Comparison of ENCODE assay signal across 1 cellular context in genomic region chr19:7729211-7729610, GRCh38.
TF ChIP-seq lines count a peak whose summit lies in the region.

No MANE protein-coding gene starts in this region.

TF ChIP-seq in H1, 55 proteins besides CTCF, POLR2A, EP300 and RAD21:
- TF ChIP-seq EGR1 (IDR thresholded peaks at IDR 0.05; ENCODE audit: borderline replicate concordance, low read depth, low read length) (no peak), HDAC6 (IDR thresholded peaks at IDR 0.05; ENCODE audit: low read depth, low read length) (no peak), KDM5A (IDR thresholded peaks at IDR 0.05; ENCODE audit: low read length) (no peak), RBBP5 (IDR thresholded peaks at IDR 0.05; ENCODE audit: borderline replicate concordance, low read depth, low read length) (no peak), JUN (IDR thresholded peaks at IDR 0.05; ENCODE audit: low read depth, low read length) (no peak), E2F6 (IDR thresholded peaks at IDR 0.05) (no peak), RXRA (IDR thresholded peaks at IDR 0.05; ENCODE audit: insufficient read depth, low read depth, low read length) (no peak), POLR2AphosphoS5 (IDR thresholded peaks at IDR 0.05; ENCODE audit: low read depth, low read length) (no peak), SP1 (IDR thresholded peaks at IDR 0.05; ENCODE audit: low read depth, low read length) (no peak), CHD2 (IDR thresholded peaks at IDR 0.05; ENCODE audit: low read length) (no peak), SRF (IDR thresholded peaks at IDR 0.05; ENCODE audit: low read depth, low read length) (no peak), TEAD4 (IDR thresholded peaks at IDR 0.05; ENCODE audit: low read depth, low read length) (no peak), HDAC2 (IDR thresholded peaks at IDR 0.05; ENCODE audit: borderline replicate concordance in 1 of 2, low read depth in 2 of 2, low read length in 2 of 2) (no peak), FOSL1 (IDR thresholded peaks at IDR 0.05; ENCODE audit: insufficient read depth, low read depth, low read length) (no peak), BRCA1 (IDR thresholded peaks at IDR 0.05; ENCODE audit: low read depth, low read length) (no peak), ZNF274 (IDR thresholded peaks at IDR 0.05; ENCODE audit: borderline replicate concordance, extremely low read depth, low read length) (no peak), KDM4A (IDR thresholded peaks at IDR 0.05; ENCODE audit: low read depth, low read length, severe bottlenecking) (no peak)
- TF ChIP-seq, protein P1, sequence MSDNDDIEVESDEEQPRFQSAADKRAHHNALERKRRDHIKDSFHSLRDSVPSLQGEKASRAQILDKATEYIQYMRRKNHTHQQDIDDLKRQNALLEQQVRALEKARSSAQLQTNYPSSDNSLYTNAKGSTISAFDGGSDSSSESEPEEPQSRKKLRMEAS (IDR thresholded peaks at IDR 0.05): no peak
- TF ChIP-seq, protein P2, sequence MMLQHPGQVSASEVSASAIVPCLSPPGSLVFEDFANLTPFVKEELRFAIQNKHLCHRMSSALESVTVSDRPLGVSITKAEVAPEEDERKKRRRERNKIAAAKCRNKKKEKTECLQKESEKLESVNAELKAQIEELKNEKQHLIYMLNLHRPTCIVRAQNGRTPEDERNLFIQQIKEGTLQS (IDR thresholded peaks at IDR 0.05; ENCODE audit: insufficient read depth, low read depth, low read length): no peak
TF ChIP-seq in H1: peak in this region for 0.
